ENCODE assay signal across 16 cellular contexts in the genomic region with DNA sequence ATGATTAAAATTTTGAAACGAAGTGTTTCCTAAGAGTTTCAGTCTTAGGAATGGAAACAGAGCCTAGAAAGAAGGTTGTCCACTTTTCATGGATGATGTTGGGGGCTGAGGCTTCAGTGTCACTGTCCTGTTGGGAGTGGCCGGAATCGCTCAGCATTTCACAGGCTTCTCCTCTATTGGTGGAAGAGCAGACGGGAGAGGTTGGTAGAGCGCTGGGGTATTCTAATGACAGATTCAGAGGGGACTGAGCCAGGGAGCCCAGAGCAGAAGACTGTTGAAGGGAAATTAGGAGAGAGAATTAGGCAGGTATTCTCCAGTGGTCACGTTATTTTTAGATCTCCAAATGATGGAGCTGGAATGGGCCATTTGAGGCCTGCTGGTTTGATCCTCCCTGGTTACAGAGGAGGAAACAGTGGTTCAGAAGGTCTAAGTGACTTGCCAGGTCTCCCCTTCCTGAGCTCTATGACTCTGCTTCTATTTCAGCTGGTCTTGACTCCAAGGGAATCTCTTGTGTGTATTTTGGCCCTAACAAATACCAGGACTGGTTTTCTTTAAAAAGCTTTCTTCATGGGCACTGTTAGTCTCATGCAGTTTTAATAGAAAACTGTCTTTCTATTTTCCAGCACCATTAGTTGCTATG. TPM values are rescaled to one million over a fixed set of nuclear protein-coding genes. Genes with fewer than 3 reads are reported as not detected.
DNase-seq lines count a peak whose midpoint lies in the region; ATAC-seq, FAIRE-seq and TF ChIP-seq lines count a peak whose summit lies in the region.
"Had no signal": no experiment of that assay in that cellular context is flagged by ENCODE, and none has a peak within 500 bp of the region (broad histone marks: within the 10 kb centered on the region; RNA-seq: fewer than 3 reads in every experiment).

No MANE protein-coding gene starts in this region.

- FAIRE-seq in keratinocyte (lab: Jason Lieb, UNC), result no peak

- no peaks in the 10 kb centered on the region for H3K27me3 ChIP-seq in keratinocyte (ENCODE audit: control insufficient read depth, extremely low read depth, insufficient read depth, low read length)
- no peaks in the 10 kb centered on the region for H3K27me3 ChIP-seq in vagina
- H3K27me3 ChIP-seq: heart right ventricle had no signal

- CTCF ChIA-PET in activated CD8-positive, alpha-beta T cell treated with anti-CD3 and anti-CD28 coated beads for 36 hours (lab: Charles Lee), result interaction anchor here (1.4 to 2.1 kb wide), 3 partner anchors 12 to 175 kb away, joined by 3 to 6 read pairs (median 4); no protein-coding TSS in a partner anchor

- peaks cover 27% of the 10 kb centered on the region for H3K4me1 Mint-ChIP-seq in activated naive CD8-positive, alpha-beta T cell (ENCODE audit: low read depth)
- peaks cover 23% of the 10 kb centered on the region for H3K4me1 Mint-ChIP-seq in activated naive CD8-positive, alpha-beta T cell treated with anti-CD3 and anti-CD28 coated beads for 36 hours
- peaks cover 27% of the 10 kb centered on the region for H3K4me1 Mint-ChIP-seq in activated T-helper 2 cell treated with anti-CD3 and anti-CD28 coated beads, Interferon-gamma antibody, Interleukin-2, Interleukin-4, amounts not matched to agents 10 μg/mL and 5 μg/mL and 100 μg/mL, durations not matched to agents 14 hours and 24 hours and 36 hours (ENCODE audit: low read depth)
- peaks cover 26% of the 10 kb centered on the region for H3K4me1 Mint-ChIP-seq in activated CD8-positive, alpha-beta T cell treated with anti-CD3 and anti-CD28 coated beads for 36 hours (ENCODE audit: low read depth)

- TF ChIP-seq CTCF in keratinocyte (optimal IDR thresholded peaks at IDR 0.05 in 1 of 3, IDR thresholded peaks at IDR 0.05 in 1 of 3, conservative IDR thresholded peaks at IDR 0.05 in 1 of 3; ENCODE audit: extremely low read depth in 1 of 3, insufficient read depth in 2 of 3, low read length in 3 of 3), result no peak
- no peak for TF ChIP-seq CTCF in vagina (IDR thresholded peaks at IDR 0.05)
- TF ChIP-seq CTCF in activated CD8-positive, alpha-beta T cell treated with anti-CD3 and anti-CD28 coated beads for 36 hours (IDR thresholded peaks at IDR 0.05), result no peak

- no peaks in the 10 kb centered on the region for H3K79me2 ChIP-seq in keratinocyte (ENCODE audit: control insufficient read depth, insufficient read depth, low read length)

- no peak overlapping the region for H2AFZ ChIP-seq in keratinocyte (ENCODE audit: control insufficient read depth, low read length)

- no peaks in the 10 kb centered on the region for H3K9me1 ChIP-seq in keratinocyte (ENCODE audit: control insufficient read depth, extremely low read depth, insufficient read depth, low read length)

- dilution Hi-C loops in keratinocyte (cut with MboI; ENCODE audit: extremely low pct_ligation_motif_present, low sequenced_read_pairs), result no loop called here

- H3K27me3 Mint-ChIP-seq in activated naive CD8-positive, alpha-beta T cell, result peaks cover 5% of the 10 kb centered on the region
- H3K27me3 Mint-ChIP-seq in activated naive CD8-positive, alpha-beta T cell treated with anti-CD3 and anti-CD28 coated beads for 36 hours, result peaks cover 8% of the 10 kb centered on the region
- H3K27me3 Mint-ChIP-seq in activated T-helper 2 cell treated with anti-CD3 and anti-CD28 coated beads, Interferon-gamma antibody, Interleukin-2, Interleukin-4, amounts not matched to agents 10 μg/mL and 5 μg/mL and 100 μg/mL, durations not matched to agents 14 hours and 24 hours and 36 hours (ENCODE audit: low read depth), result peaks cover 25% of the 10 kb centered on the region
- peaks cover 21% of the 10 kb centered on the region for H3K27me3 Mint-ChIP-seq in activated CD8-positive, alpha-beta T cell treated with anti-CD3 and anti-CD28 coated beads for 36 hours

- H3K4me1 ChIP-seq in keratinocyte (ENCODE audit: control insufficient read depth, extremely low read depth, insufficient read depth, low read length), result peaks cover 48% of the 10 kb centered on the region
- H3K4me1 ChIP-seq in vagina, result peaks cover 31% of the 10 kb centered on the region

- H3K36me3 Mint-ChIP-seq in activated naive CD8-positive, alpha-beta T cell, result peaks cover 8% of the 10 kb centered on the region
- peaks cover 1% of the 10 kb centered on the region for H3K36me3 Mint-ChIP-seq in activated naive CD8-positive, alpha-beta T cell treated with anti-CD3 and anti-CD28 coated beads for 36 hours
- no peaks in the 10 kb centered on the region for H3K36me3 Mint-ChIP-seq in activated T-helper 2 cell treated with anti-CD3 and anti-CD28 coated beads, Interferon-gamma antibody, Interleukin-2, Interleukin-4, amounts not matched to agents 10 μg/mL and 5 μg/mL and 100 μg/mL, durations not matched to agents 14 hours and 24 hours and 36 hours (ENCODE audit: low read depth)
- H3K36me3 Mint-ChIP-seq in activated CD8-positive, alpha-beta T cell treated with anti-CD3 and anti-CD28 coated beads for 36 hours (ENCODE audit: low read depth), result no peaks in the 10 kb centered on the region

- H3K36me3 ChIP-seq in keratinocyte (ENCODE audit: control insufficient read depth in 2 of 2, extremely low read depth in 1 of 2, insufficient read depth in 2 of 2, low read length in 2 of 2) (no peaks in the 10 kb centered on the region), vagina (no peaks in the 10 kb centered on the region)
- H3K36me3 ChIP-seq: heart right ventricle had no signal

- intact Hi-C loops in activated T-helper 2 cell treated with anti-CD3 and anti-CD28 coated beads, Interferon-gamma antibody, Interleukin-2, Interleukin-4, amounts not matched to agents 10 μg/mL and 5 μg/mL and 100 μg/mL, durations not matched to agents 14 hours and 24 hours and 36 hours (cut with micrococcal nuclease), result loop anchor here (5.0 to 10.0 kb wide), 4 partner anchors 35 to 393 kb away; partner anchors contain the start of genes EEPD1 and SEPTIN7
- intact Hi-C loops in vagina (cut with DNase I), result no loop called here
- intact Hi-C loops in activated CD8-positive, alpha-beta T cell treated with anti-CD3 and anti-CD28 coated beads for 36 hours (cut with micrococcal nuclease), result loop anchor here (10.0 kb wide), 1 partner anchor 167 kb away; no protein-coding TSS in a partner anchor

- H3K4me3 Mint-ChIP-seq in activated naive CD8-positive, alpha-beta T cell, result peak overlapping the region; percentile 27
- H3K4me3 Mint-ChIP-seq in activated naive CD8-positive, alpha-beta T cell treated with anti-CD3 and anti-CD28 coated beads for 36 hours, result no peak overlapping the region
- no peak overlapping the region for H3K4me3 Mint-ChIP-seq in activated T-helper 2 cell treated with anti-CD3 and anti-CD28 coated beads, Interferon-gamma antibody, Interleukin-2, Interleukin-4, amounts not matched to agents 10 μg/mL and 5 μg/mL and 100 μg/mL, durations not matched to agents 14 hours and 24 hours and 36 hours (ENCODE audit: low read depth)
- no peak overlapping the region for H3K4me3 Mint-ChIP-seq in activated CD8-positive, alpha-beta T cell treated with anti-CD3 and anti-CD28 coated beads for 36 hours

- H3K9me3 Mint-ChIP-seq in activated naive CD8-positive, alpha-beta T cell (ENCODE audit: low read depth), result peaks cover 7% of the 10 kb centered on the region
- H3K9me3 Mint-ChIP-seq in activated naive CD8-positive, alpha-beta T cell treated with anti-CD3 and anti-CD28 coated beads for 36 hours, result peaks cover 9% of the 10 kb centered on the region
- H3K9me3 Mint-ChIP-seq in activated T-helper 2 cell treated with anti-CD3 and anti-CD28 coated beads, Interferon-gamma antibody, Interleukin-2, Interleukin-4, amounts not matched to agents 10 μg/mL and 5 μg/mL and 100 μg/mL, durations not matched to agents 14 hours and 24 hours and 36 hours, result peaks cover 5% of the 10 kb centered on the region
- peaks cover 6% of the 10 kb centered on the region for H3K9me3 Mint-ChIP-seq in activated CD8-positive, alpha-beta T cell treated with anti-CD3 and anti-CD28 coated beads for 36 hours

- H3K27ac Mint-ChIP-seq in activated naive CD8-positive, alpha-beta T cell, result peak overlapping the region; percentile 24
- H3K27ac Mint-ChIP-seq in activated naive CD8-positive, alpha-beta T cell treated with anti-CD3 and anti-CD28 coated beads for 36 hours, result no peak overlapping the region
- peak overlapping the region; percentile 44 for H3K27ac Mint-ChIP-seq in activated T-helper 2 cell treated with anti-CD3 and anti-CD28 coated beads, Interferon-gamma antibody, Interleukin-2, Interleukin-4, amounts not matched to agents 10 μg/mL and 5 μg/mL and 100 μg/mL, durations not matched to agents 14 hours and 24 hours and 36 hours
- no peak overlapping the region for H3K27ac Mint-ChIP-seq in activated CD8-positive, alpha-beta T cell treated with anti-CD3 and anti-CD28 coated beads for 36 hours
- H3K27ac Mint-ChIP-seq: stimulated activated effector memory CD8-positive, alpha-beta T cell treated with anti-CD3 and anti-CD28 coated beads, Interleukin-12 subunit alpha, Interleukin-12 subunit beta, amount 100 ng/mL, for 72 hours had no signal

- H3K9ac ChIP-seq in keratinocyte (ENCODE audit: control insufficient read depth, extremely low read depth, insufficient read depth, low read length), result no peak overlapping the region

- H3K27ac ChIP-seq in keratinocyte (ENCODE audit: control insufficient read depth, insufficient read depth, low read length) (peak overlapping the region; percentile 55), vagina (peak overlapping the region; percentile 59)

- no peak for ATAC-seq in activated CD8-positive, alpha-beta T cell treated with anti-CD3 and anti-CD28 coated beads for 36 hours
- ATAC-seq: stimulated activated effector memory CD8-positive, alpha-beta T cell treated with anti-CD3 and anti-CD28 coated beads, Interleukin-12 subunit alpha, Interleukin-12 subunit beta, amount 100 ng/mL, for 72 hours had no signal

- no peaks in the 10 kb centered on the region for H4K20me1 ChIP-seq in keratinocyte (ENCODE audit: control insufficient read depth, extremely low read depth, insufficient read depth, low read length)

- TF ChIP-seq POLR2A in vagina (IDR thresholded peaks at IDR 0.05), result no peak

- no peak for DNase-seq in activated naive CD8-positive, alpha-beta T cell treated with anti-CD3 and anti-CD28 coated beads for 36 hours
- no peak for DNase-seq in activated T-helper 2 cell treated with anti-CD3 and anti-CD28 coated beads, Interferon-gamma antibody, Interleukin-2, Interleukin-4, amounts not matched to agents 10 μg/mL and 5 μg/mL and 100 μg/mL, durations not matched to agents 14 hours and 24 hours and 36 hours (ENCODE audit: low spot score)
- DNase-seq in keratinocyte (ENCODE audit: low read depth, low spot score), result no peak
- DNase-seq in vagina (ENCODE audit: extremely low spot score in 2 of 2), result no peak
- DNase-seq in AG20443 (ENCODE audit: low spot score), result no peak
- no peak for DNase-seq in NCI-H1694 treated with DMSO at 0.1 percent for 48 hours (lab: John Stamatoyannopoulos, UW)
- DNase-seq in activated CD8-positive, alpha-beta T cell treated with anti-CD3 and anti-CD28 coated beads for 36 hours, result no peak
- DNase-seq: activated naive CD4-positive, alpha-beta T cell treated with Interleukin-2 at 50 U/mL for 16 hours; caudate nucleus; erythroblast; heart right ventricle; NCI-H1092 treated with DMSO at 0.1 percent for 48 hours; NCI-H2227 treated with DMSO at 0.1 percent for 48 hours; retina had no signal

- H3K4me2 ChIP-seq in keratinocyte (ENCODE audit: control insufficient read depth, extremely low read depth, insufficient read depth, low read depth, low read length), result peak overlapping the region; percentile 64

- POLR2A ChIA-PET in activated CD8-positive, alpha-beta T cell treated with anti-CD3 and anti-CD28 coated beads for 36 hours (lab: Charles Lee), result no interaction called here

- H3K9me3 ChIP-seq in keratinocyte (ENCODE audit: control insufficient read depth, low read depth, low read length), result no peaks in the 10 kb centered on the region
- H3K9me3 ChIP-seq in vagina, result no peaks in the 10 kb centered on the region

- H3K4me3 ChIP-seq in keratinocyte (ENCODE audit: control insufficient read depth in 2 of 3, extremely low read depth in 1 of 3, insufficient read depth in 2 of 3, low read depth in 1 of 3, low read length in 3 of 3) (no peak overlapping the region), vagina (no peak overlapping the region)
- H3K4me3 ChIP-seq: heart right ventricle had no signal

RNA-seq across cellular contexts. Expression of gene EEPD1, which starts 35.7 kb away (rescaled TPM):
- total RNA-seq in activated naive CD8-positive, alpha-beta T cell treated with anti-CD3 and anti-CD28 coated beads for 36 hours, result under 1 TPM; 0.62 to 0.82 TPM
- total RNA-seq in activated T-helper 2 cell treated with anti-CD3 and anti-CD28 coated beads, Interferon-gamma antibody, Interleukin-2, Interleukin-4, amounts not matched to agents 10 μg/mL and 5 μg/mL and 100 μg/mL, durations not matched to agents 14 hours and 24 hours and 36 hours, result 0.57 and 0.67 TPM in 2 replicates
- 1.1 to 2.6 TPM (median 1.2 TPM) in 3 replicates for polyA plus RNA-seq in keratinocyte
- 9.6 TPM for polyA plus RNA-seq in keratinocyte (2011; ENCODE audit: low read depth)
- 0.63 and 1.5 TPM in 2 replicates for polyA plus RNA-seq in keratinocyte (2011; cell fraction: cytosol; rRNA removed)
- polyA plus RNA-seq in keratinocyte (2011; cell fraction: nucleus; rRNA removed), result 3.2 and 3.5 TPM in 2 replicates
- 1.9 and 7.4 TPM in 2 replicates for polyA plus RNA-seq in keratinocyte (2012; ENCODE audit: low replicate concordance)
- polyA minus RNA-seq in keratinocyte, result 0.79 to 3.4 TPM (median 1.5 TPM) in 3 replicates
- polyA minus RNA-seq in keratinocyte (2011; cell fraction: cytosol; rRNA and poly(A)+ RNA removed), result 2.1 TPM
- polyA minus RNA-seq in keratinocyte (2011; cell fraction: nucleus; rRNA and poly(A)+ RNA removed), result 2.0 and 2.3 TPM in 2 replicates
- total RNA-seq in vagina, result 9.8 TPM
- total RNA-seq in activated CD8-positive, alpha-beta T cell treated with anti-CD3 and anti-CD28 coated beads for 36 hours, result under 1 TPM; 0.76 to 0.90 TPM

Comparison
In these comparisons a context has a peak if more than half of its experiments do, and no peak if none do; other contexts are left out.
1. H3K27ac Mint-ChIP-seq: peak in activated naive CD8-positive, alpha-beta T cell (single experiment) and activated T-helper 2 cell treated with anti-CD3 and anti-CD28 coated beads, Interferon-gamma antibody, Interleukin-2, Interleukin-4, amounts not matched to agents 10 μg/mL and 5 μg/mL and 100 μg/mL, durations not matched to agents 14 hours and 24 hours and 36 hours (single experiment); none in activated naive CD8-positive, alpha-beta T cell treated with anti-CD3 and anti-CD28 coated beads for 36 hours (single experiment) and activated CD8-positive, alpha-beta T cell treated with anti-CD3 and anti-CD28 coated beads for 36 hours (single experiment).